19 cellular contexts compared by ENCODE assay signal in the genomic region with DNA sequence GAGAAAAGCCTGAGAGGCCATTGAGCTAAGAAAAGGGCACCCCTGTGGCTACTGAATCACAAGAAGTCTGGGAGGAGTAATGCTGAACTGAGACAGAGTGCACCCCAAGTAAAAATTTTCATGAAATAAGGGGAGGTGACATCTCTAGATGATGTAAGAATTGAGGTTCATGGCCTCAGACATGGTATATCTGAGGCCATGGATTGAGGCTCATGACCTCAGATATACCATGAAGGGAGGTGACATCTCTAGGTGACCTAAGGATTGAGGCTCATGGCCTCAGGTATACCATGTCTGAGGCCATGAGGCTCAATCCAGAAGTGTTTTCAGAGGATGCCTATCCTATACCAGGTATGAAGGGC.
"Had no signal": no experiment of that assay in that cellular context is flagged by ENCODE, and none has a peak within 500 bp of the region (broad histone marks: within the 10 kb centered on the region; RNA-seq: fewer than 3 reads in every experiment).

No MANE protein-coding gene starts in this region.

- H3K9me3 Mint-ChIP-seq: central memory CD8-positive, alpha-beta T cell had no signal

- DNase-seq: activated CD4-positive, alpha-beta T cell treated with anti-CD3 and anti-CD28 coated beads for 1 hour; activated gamma-delta T cell; activated naive CD4-positive, alpha-beta T cell treated with anti-CD3 and anti-CD28 coated beads, Interleukin-2, amount 10 ng/mL, durations not matched to agents 7 days and 5 days; amygdala; KG1; NCI-H1048; NCI-H1930; NCI-H2171 treated with DMSO at 0.1 percent for 48 hours; NCI-H226; NCI-H526; NCI-H774; PC-3; SHP77; SW 1271 had no signal

- H3K9me3 ChIP-seq: SJSA1 had no signal

- H3K27me3 Mint-ChIP-seq: activated naive CD4-positive, alpha-beta T cell treated with anti-CD3 and anti-CD28 coated beads, Interleukin-2, amount 10 ng/mL, durations not matched to agents 7 days and 5 days; central memory CD8-positive, alpha-beta T cell; IgD-negative memory B cell had no signal

- H3K36me3 Mint-ChIP-seq: brain, IgD-negative memory B cell had no signal

- ATAC-seq: PC-3, SK-N-SH treated with all-trans-retinoic acid at 6 μM for 48 hours had no signal

- H3K4me3 Mint-ChIP-seq: activated naive CD4-positive, alpha-beta T cell treated with anti-CD3 and anti-CD28 coated beads, Interleukin-2, amount 10 ng/mL, durations not matched to agents 7 days and 5 days; brain; central memory CD8-positive, alpha-beta T cell; IgD-negative memory B cell had no signal

- H3K4me1 Mint-ChIP-seq: brain, IgD-negative memory B cell had no signal

- H3K27ac Mint-ChIP-seq: activated naive CD4-positive, alpha-beta T cell treated with anti-CD3 and anti-CD28 coated beads, Interleukin-2, amount 10 ng/mL, durations not matched to agents 7 days and 5 days; brain; IgD-negative memory B cell had no signal
